9 cellular contexts compared by ENCODE assay signal in genomic region chr1:153509729-153510354, GRCh38. TPM values are rescaled to one million over a fixed set of nuclear protein-coding genes. Genes with fewer than 3 reads are reported as not detected.
DNase-seq lines count a peak whose midpoint lies in the region; ATAC-seq and TF ChIP-seq lines count a peak whose summit lies in the region.
"Had no signal": no experiment of that assay in that cellular context is flagged by ENCODE, and none has a peak within 500 bp of the region (broad histone marks: within the 10 kb centered on the region; RNA-seq: fewer than 3 reads in every experiment).

No MANE protein-coding gene starts in this region.

- no peak overlapping the region for H3K4me3 ChIP-seq in retinal pigment epithelial cell (ENCODE audit: low read length)

- H3K27me3 Mint-ChIP-seq in endothelial cell (ENCODE audit: unreplicated experiment) = peaks cover 11% of the 10 kb centered on the region

- no peak overlapping the region for H3K27ac Mint-ChIP-seq in endothelial cell (ENCODE audit: unreplicated experiment)

- ATAC-seq in HG03565 (IDR thresholded peaks at IDR 0.05; ENCODE audit: unreplicated experiment) (no peak), GM18909 (IDR thresholded peaks at IDR 0.05; ENCODE audit: poor library complexity, unreplicated experiment) (no peak)

- H3K9me3 Mint-ChIP-seq in endothelial cell (ENCODE audit: unreplicated experiment) = no peaks in the 10 kb centered on the region

- H3K4me1 Mint-ChIP-seq in endothelial cell (ENCODE audit: unreplicated experiment) = no peaks in the 10 kb centered on the region

- H3K4me3 Mint-ChIP-seq in endothelial cell (ENCODE audit: unreplicated experiment) = no peak overlapping the region

- H3K36me3 Mint-ChIP-seq in endothelial cell (ENCODE audit: low read depth, unreplicated experiment) = no peaks in the 10 kb centered on the region

- TF ChIP-seq CTCF in endothelial cell (IDR thresholded peaks at IDR 0.05; ENCODE audit: unreplicated experiment) = peak; percentile 79
- TF ChIP-seq CTCF in retinal pigment epithelial cell (conservative IDR thresholded peaks at IDR 0.05; ENCODE audit: low read depth, low read length) = peak; percentile 68

- DNase-seq in NCI-H524 (lab: John Stamatoyannopoulos, UW) (peak; percentile 24 to 61), NCI-H524 treated with DMSO at 0.1 percent for 48 hours (lab: John Stamatoyannopoulos, UW) (no peak), NCI-H460 (ENCODE audit: extremely low read depth, low read depth) (peak; percentile 52), endothelial cell (ENCODE audit: low spot score) (peak; percentile 63), retinal pigment epithelial cell (ENCODE audit: low read depth) (no peak)
- DNase-seq in activated CD4-positive, alpha-beta T cell treated with anti-CD3 and anti-CD28 coated beads, Interleukin-2, amount 50 U/mL, for 24 hours (ENCODE audit: low read depth in 1 of 2, low spot score in 1 of 2) = peak; percentile 37 to 41

RNA-seq across cellular contexts. Expression of gene S100A6, which starts 25.9 kb away (rescaled TPM):
- total RNA-seq in NCI-H460 (2014; rRNA removed; shearing (Covaris generic)) = 743 and 832 TPM in 2 replicates
- polyA plus RNA-seq in NCI-H460 (2014; cell fraction: nucleus; rRNA removed) = 380 and 540 TPM in 2 replicates
- total RNA-seq in endothelial cell (ENCODE audit: unreplicated experiment) = 11.9 TPM

RNA-seq across cellular contexts. Expression of gene S100A5, which starts 30.9 kb away (rescaled TPM):
- 0.30 TPM in 1 of 2 replicates, not detected in the other for total RNA-seq in NCI-H460 (2014; rRNA removed; shearing (Covaris generic))
- not detected in 2 replicates for polyA plus RNA-seq in NCI-H460 (2014; cell fraction: nucleus; rRNA removed)
- not detected for total RNA-seq in endothelial cell (ENCODE audit: unreplicated experiment)
- total RNA-seq: frontal cortex had no signal

RNA-seq across cellular contexts. Expression of gene S100A4, which starts 35.8 kb away (rescaled TPM):
- 201 and 238 TPM in 2 replicates for total RNA-seq in NCI-H460 (2014; rRNA removed; shearing (Covaris generic))
- 458 and 480 TPM in 2 replicates for polyA plus RNA-seq in NCI-H460 (2014; cell fraction: nucleus; rRNA removed)
- 2.8 TPM for total RNA-seq in endothelial cell (ENCODE audit: unreplicated experiment)

RNA-seq across cellular contexts. Expression of gene S100A3, which starts 39.2 kb away (rescaled TPM):
- total RNA-seq in NCI-H460 (2014; rRNA removed; shearing (Covaris generic)) = 1.1 and 3.4 TPM in 2 replicates
- polyA plus RNA-seq in NCI-H460 (2014; cell fraction: nucleus; rRNA removed) = 6.3 and 9.0 TPM in 2 replicates
- not detected for total RNA-seq in endothelial cell (ENCODE audit: unreplicated experiment)
- total RNA-seq: frontal cortex had no signal

RNA-seq across cellular contexts. Expression of gene S100A7, which starts 49.4 kb away (rescaled TPM):
- not detected in 2 replicates for total RNA-seq in NCI-H460 (2014; rRNA removed; shearing (Covaris generic))
- polyA plus RNA-seq in NCI-H460 (2014; cell fraction: nucleus; rRNA removed) = not detected in 2 replicates
- not detected for total RNA-seq in endothelial cell (ENCODE audit: unreplicated experiment)
- total RNA-seq: frontal cortex had no signal

Comparison
In these comparisons a context has a peak if more than half of its experiments do, and no peak if none do; other contexts are left out.
1. DNase-seq: peak in NCI-H524 (2 of 2), NCI-H460 (single experiment), activated CD4-positive, alpha-beta T cell treated with anti-CD3 and anti-CD28 coated beads, Interleukin-2, amount 50 U/mL, for 24 hours (2 of 2) and endothelial cell (single experiment); none in NCI-H524 treated with DMSO at 0.1 percent for 48 hours (single experiment) and retinal pigment epithelial cell (single experiment).
2. RNA of gene S100A6, which starts 25.9 kb away (total RNA-seq): 743 to 832 TPM in NCI-H460; 11.9 TPM in endothelial cell (single experiment); every median in the first group is over 10 times any median in the second.
3. RNA of gene S100A4, which starts 35.8 kb away (total RNA-seq): 201 to 238 TPM in NCI-H460; 2.8 TPM in endothelial cell (single experiment); every median in the first group is over 10 times any median in the second.